In genomic region chr10:95480901-95481491, GRCh38 we compare ENCODE assay signal across 1 cellular context.
TF ChIP-seq lines count a peak whose summit lies in the region.

No MANE protein-coding gene starts in this region.

TF ChIP-seq in H1, 55 proteins besides CTCF, POLR2A, EP300 and RAD21 (continued from another document):
- TF ChIP-seq USF2 (IDR thresholded peaks at IDR 0.05; ENCODE audit: low read length) (0 out of 2 replicates have a peak, but pooled peaks have one; percentile 21), YY1 (IDR thresholded peaks at IDR 0.05; ENCODE audit: low read depth, low read length) (no peak), POU5F1 (IDR thresholded peaks at IDR 0.05; ENCODE audit: low read depth, low read length) (no peak), TEAD4 (IDR thresholded peaks at IDR 0.05; ENCODE audit: low read depth, low read length) (no peak), NRF1 (IDR thresholded peaks at IDR 0.05; ENCODE audit: low read depth, low read length) (no peak), SP2 (IDR thresholded peaks at IDR 0.05; ENCODE audit: low read length) (no peak)
